ENCODE assay signal across 21 cellular contexts in the genomic region with DNA sequence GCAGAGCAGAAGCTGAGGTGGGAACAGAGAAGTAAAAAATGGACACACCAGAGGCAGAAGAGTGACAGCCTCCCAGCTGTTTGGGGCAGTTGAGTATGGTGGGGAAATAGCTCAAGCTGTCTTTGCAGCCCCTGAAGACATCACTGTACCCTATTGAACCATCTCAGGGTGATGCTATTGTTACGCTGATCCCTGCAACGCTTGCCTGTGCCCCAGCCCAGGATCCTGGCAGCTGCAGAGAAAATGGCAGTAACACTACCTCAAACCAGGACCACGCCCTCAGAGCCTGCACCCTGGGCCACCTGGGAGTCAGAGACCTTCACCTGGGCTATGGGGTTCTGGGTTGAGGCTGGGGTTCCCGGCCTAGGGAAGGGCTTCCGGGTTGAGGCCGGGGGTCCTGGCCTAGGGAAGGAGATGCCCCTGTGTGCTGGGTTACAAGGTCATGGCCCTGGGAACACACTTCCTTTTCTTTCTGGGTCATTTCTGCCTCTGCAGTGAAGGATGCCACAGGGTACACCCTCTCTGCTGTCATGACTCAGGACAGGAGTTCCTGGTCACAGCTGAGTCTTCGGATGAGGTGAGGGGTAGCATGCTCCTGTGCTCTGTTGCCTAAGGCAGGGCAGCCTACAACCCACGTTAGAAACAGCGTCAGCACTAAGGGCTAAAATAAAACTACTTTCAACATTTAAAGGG. TPM values are rescaled to one million over a fixed set of nuclear protein-coding genes. Genes with fewer than 3 reads are reported as not detected.
"Had no signal": no experiment of that assay in that cellular context is flagged by ENCODE, and none has a peak within 500 bp of the region (broad histone marks: within the 10 kb centered on the region; RNA-seq: fewer than 3 reads in every experiment).

No MANE protein-coding gene starts in this region.

- H3K9me3 ChIP-seq: gastrocnemius medialis, psoas muscle, right lobe of liver had no signal

- H2AFZ ChIP-seq: parathyroid adenoma had no signal

- H3K4me1 ChIP-seq: esophagus muscularis mucosa, gastrocnemius medialis, parathyroid adenoma, psoas muscle, right lobe of liver had no signal

- H3K4me3 Mint-ChIP-seq: nephron; stimulated activated naive B cell treated with anti-CD40 and anti-IgM and Interleukin-4, amounts not matched to agents 10 μg/mL and 1 μg/mL and 100 μg/mL, for 72 hours; type B pancreatic cell had no signal

- H3K27me3 ChIP-seq: gastrocnemius medialis, right lobe of liver had no signal

- ATAC-seq: gastrocnemius medialis; left colon; psoas muscle; right lobe of liver; stimulated activated naive B cell treated with anti-CD40 and anti-IgM and Interleukin-4, amounts not matched to agents 10 μg/mL and 1 μg/mL and 100 μg/mL, for 72 hours had no signal

- H3K36me3 Mint-ChIP-seq: naive B cell; stimulated activated naive B cell treated with anti-CD40 and anti-IgM and Interleukin-4, amounts not matched to agents 10 μg/mL and 1 μg/mL and 100 μg/mL, for 72 hours; type B pancreatic cell had no signal

- H3K4me3 ChIP-seq: esophagus muscularis mucosa, gastrocnemius medialis, psoas muscle, right lobe of liver had no signal

- H3K27ac Mint-ChIP-seq: nephron; stimulated activated naive B cell treated with anti-CD40 and anti-IgM and Interleukin-4, amounts not matched to agents 10 μg/mL and 1 μg/mL and 100 μg/mL, for 72 hours; type B pancreatic cell had no signal

- H3K36me3 ChIP-seq: esophagus muscularis mucosa, gastrocnemius medialis, right lobe of liver had no signal

- H3K27ac ChIP-seq: epithelial cell of prostate, esophagus muscularis mucosa, gastrocnemius medialis, parathyroid adenoma, psoas muscle, right lobe of liver had no signal

- H3K9me3 Mint-ChIP-seq: type B pancreatic cell had no signal

- H3K4me1 Mint-ChIP-seq: naive B cell; nephron; stimulated activated naive B cell treated with anti-CD40 and anti-IgM and Interleukin-4, amounts not matched to agents 10 μg/mL and 1 μg/mL and 100 μg/mL, for 72 hours had no signal

- DNase-seq: effector memory CD4-positive, alpha-beta T cell; gastrocnemius medialis; kidney; left colon; naive B cell; psoas muscle; retina; stimulated activated CD4-positive, alpha-beta T cell treated with anti-CD3 and anti-CD28 coated beads, Interleukin-15, amount 100 ng/mL, for 24 hours; stimulated activated CD4-positive, alpha-beta T cell treated with anti-CD3 and anti-CD28 coated beads, Interleukin-1b, Interleukin-23, amount 100 ng/mL, for 48 hours; stimulated activated CD4-positive, alpha-beta T cell treated with anti-CD3 and anti-CD28 coated beads, Interleukin-4, amount 100 ng/mL, for 24 hours; stimulated activated naive B cell treated with anti-CD40 and anti-IgM and Interleukin-4, amounts not matched to agents 10 μg/mL and 1 μg/mL and 100 μg/mL, for 72 hours had no signal

- H3K9ac ChIP-seq: parathyroid adenoma had no signal

RNA-seq across cellular contexts. Expression of gene BSND, which starts 11.6 kb away (rescaled TPM):
- total RNA-seq: esophagus muscularis mucosa, fibroblast of villous mesenchyme, gastrocnemius medialis, left colon, lung microvascular endothelial cell, omental fat pad, psoas muscle, right lobe of liver had no signal
- polyA plus RNA-seq: liver, psoas muscle had no signal

RNA-seq across cellular contexts. Expression of gene PCSK9, which starts 29.0 kb away (rescaled TPM):
- total RNA-seq: lung microvascular endothelial cell, psoas muscle had no signal

RNA-seq across cellular contexts. Expression of gene TMEM61, which starts 29.9 kb away (rescaled TPM):
- total RNA-seq: fibroblast of villous mesenchyme, liver, lung microvascular endothelial cell, omental fat pad had no signal
- polyA plus RNA-seq: liver had no signal
